Comparison of ENCODE assay signal across 8 cellular contexts in the genomic region with DNA sequence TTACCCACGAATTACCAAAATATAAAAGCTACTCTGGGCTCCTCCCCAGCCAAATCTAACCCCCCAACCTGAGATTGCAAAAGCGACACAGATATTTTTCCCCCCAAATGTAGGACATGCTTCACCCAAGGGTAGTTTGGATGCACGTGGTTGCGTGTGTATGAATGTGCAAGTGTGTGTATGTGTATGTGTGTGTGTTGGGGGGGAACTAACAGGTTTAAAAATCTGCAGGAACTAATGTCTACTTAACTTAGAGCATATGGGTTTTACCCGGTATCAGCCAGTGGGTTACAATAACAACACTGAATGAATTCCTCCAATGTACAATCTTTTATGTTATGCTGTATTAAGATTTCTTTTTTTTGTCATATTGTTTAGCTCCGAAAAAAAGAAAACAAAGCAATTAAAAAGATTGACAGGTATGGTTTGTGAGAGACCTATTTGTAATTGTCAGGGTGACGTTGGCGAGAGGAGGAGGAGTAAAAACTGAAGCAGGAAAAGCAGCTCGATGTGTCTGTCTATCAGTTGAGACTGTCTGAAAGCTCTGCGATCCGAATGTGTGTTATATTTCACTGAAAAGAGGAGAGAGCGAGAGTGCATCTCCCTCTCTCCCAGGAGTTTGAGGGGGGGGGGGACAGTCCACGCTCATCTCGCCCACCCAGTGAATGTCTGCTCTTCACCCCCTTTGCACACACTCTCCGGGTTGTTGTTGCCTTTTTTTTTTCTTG. TPM values are rescaled to one million over a fixed set of nuclear protein-coding genes. Genes with fewer than 3 reads are reported as not detected.
DNase-seq lines count a peak whose midpoint lies in the region; FAIRE-seq and TF ChIP-seq lines count a peak whose summit lies in the region.

A gene with protein sequence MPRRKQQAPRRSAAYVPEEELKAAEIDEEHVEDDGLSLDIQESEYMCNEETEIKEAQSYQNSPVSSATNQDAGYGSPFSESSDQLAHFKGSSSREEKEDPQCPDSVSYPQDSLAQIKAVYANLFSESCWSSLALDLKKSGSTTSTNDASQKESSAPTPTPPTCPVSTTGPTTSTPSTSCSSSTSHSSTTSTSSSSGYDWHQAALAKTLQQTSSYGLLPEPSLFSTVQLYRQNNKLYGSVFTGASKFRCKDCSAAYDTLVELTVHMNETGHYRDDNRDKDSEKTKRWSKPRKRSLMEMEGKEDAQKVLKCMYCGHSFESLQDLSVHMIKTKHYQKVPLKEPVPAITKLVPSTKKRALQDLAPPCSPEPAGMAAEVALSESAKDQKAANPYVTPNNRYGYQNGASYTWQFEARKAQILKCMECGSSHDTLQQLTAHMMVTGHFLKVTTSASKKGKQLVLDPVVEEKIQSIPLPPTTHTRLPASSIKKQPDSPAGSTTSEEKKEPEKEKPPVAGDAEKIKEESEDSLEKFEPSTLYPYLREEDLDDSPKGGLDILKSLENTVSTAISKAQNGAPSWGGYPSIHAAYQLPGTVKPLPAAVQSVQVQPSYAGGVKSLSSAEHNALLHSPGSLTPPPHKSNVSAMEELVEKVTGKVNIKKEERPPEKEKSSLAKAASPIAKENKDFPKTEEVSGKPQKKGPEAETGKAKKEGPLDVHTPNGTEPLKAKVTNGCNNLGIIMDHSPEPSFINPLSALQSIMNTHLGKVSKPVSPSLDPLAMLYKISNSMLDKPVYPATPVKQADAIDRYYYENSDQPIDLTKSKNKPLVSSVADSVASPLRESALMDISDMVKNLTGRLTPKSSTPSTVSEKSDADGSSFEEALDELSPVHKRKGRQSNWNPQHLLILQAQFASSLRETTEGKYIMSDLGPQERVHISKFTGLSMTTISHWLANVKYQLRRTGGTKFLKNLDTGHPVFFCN (N-terminal part only) (plus strand): TSS at position 524 of the 728 bp plus-strand sequence. CDS start 1,080 bp downstream, outside the sequence.

- CTCF ChIA-PET in activated naive CD4-positive, alpha-beta T cell treated with anti-CD3 and anti-CD28 coated beads for 36 hours (lab: Charles Lee), result interaction anchor here (0.7 to 2.9 kb wide), 5 partner anchors 15 to 198 kb away, joined by 3 to 7 read pairs (median 3); no protein-coding TSS in a partner anchor

- WGBS in urinary bladder, result 3% methylated on average over 15 of the region's 15 CpGs

- peaks cover 7% of the 10 kb centered on the region for H3K36me3 Mint-ChIP-seq in activated naive CD4-positive, alpha-beta T cell treated with anti-CD3 and anti-CD28 coated beads for 36 hours (ENCODE audit: low read depth)
- H3K36me3 Mint-ChIP-seq in nephron (ENCODE audit: low read depth), result peaks cover 7% of the 10 kb centered on the region

- intact Hi-C loops in activated naive CD4-positive, alpha-beta T cell treated with anti-CD3 and anti-CD28 coated beads for 36 hours (cut with micrococcal nuclease), result loop anchor here (1.0 to 10.0 kb wide), 7 partner anchors 139 to 1894 kb away; a partner anchor contains a TSS

- no peaks in the 10 kb centered on the region for H3K9me3 Mint-ChIP-seq in activated naive CD4-positive, alpha-beta T cell treated with anti-CD3 and anti-CD28 coated beads for 36 hours
- no peaks in the 10 kb centered on the region for H3K9me3 Mint-ChIP-seq in nephron

- no peak for FAIRE-seq in H54 (lab: Jason Lieb, UNC)

- peak; percentile 75 for DNase-seq in GDM1 (lab: John Stamatoyannopoulos, UW)
- peak; percentile 41 for DNase-seq in H54 (ENCODE audit: insufficient read length, low spot score)
- peak; percentile 80 for DNase-seq in LNCaP clone FGC (ENCODE audit: low read depth)
- peak; percentile 95 for DNase-seq in RKO (ENCODE audit: low spot score)
- DNase-seq in activated naive CD4-positive, alpha-beta T cell treated with anti-CD3 and anti-CD28 coated beads for 36 hours, result peak; percentile 82
- DNase-seq in foreskin fibroblast, result peak; percentile 87 to 94

- no peak for TF ChIP-seq CTCF in LNCaP clone FGC (IDR thresholded peaks at IDR 0.05; ENCODE audit: control insufficient read depth, extremely low read depth, insufficient read depth)
- TF ChIP-seq CTCF in foreskin fibroblast (IDR thresholded peaks at IDR 0.05; ENCODE audit: low read depth, low read length), result no peak
- TF ChIP-seq CTCF in nephron (IDR thresholded peaks at IDR 0.05; ENCODE audit: unreplicated experiment in 3 of 3), result no peak

- peaks cover 56% of the 10 kb centered on the region for H3K4me1 Mint-ChIP-seq in activated naive CD4-positive, alpha-beta T cell treated with anti-CD3 and anti-CD28 coated beads for 36 hours (ENCODE audit: low read depth)
- H3K4me1 Mint-ChIP-seq in nephron, result peaks cover 63% of the 10 kb centered on the region

- TF ChIP-seq POLR2A in H54 (IDR thresholded peaks at IDR 0.05; ENCODE audit: low read depth, low read length), result no peak; the same call in 1 of the 2 replicates

- peak within 1 kb of the TSS; percentile 93 for H3K27ac ChIP-seq in urinary bladder (ENCODE audit: low read depth)

- peaks cover 3% of the 10 kb centered on the region for H3K4me1 ChIP-seq in urinary bladder (ENCODE audit: insufficient read depth)

- peak within 1 kb of the TSS; percentile 97 for H3K4me3 Mint-ChIP-seq in activated naive CD4-positive, alpha-beta T cell treated with anti-CD3 and anti-CD28 coated beads for 36 hours
- peak within 1 kb of the TSS; percentile 98 to 99 (median 99) for H3K4me3 Mint-ChIP-seq in nephron

- H3K4me3 ChIP-seq in LNCaP clone FGC (ENCODE audit: low read depth, low read length), result peak within 1 kb of the TSS; percentile 86
- H3K4me3 ChIP-seq in foreskin fibroblast (ENCODE audit: low read depth in 1 of 2, low read length in 2 of 2), result peak within 1 kb of the TSS; percentile 96 to 98
- peak within 1 kb of the TSS; percentile 100 for H3K4me3 ChIP-seq in urinary bladder (ENCODE audit: low read depth, low read length)

- H3K27me3 Mint-ChIP-seq in activated naive CD4-positive, alpha-beta T cell treated with anti-CD3 and anti-CD28 coated beads for 36 hours (ENCODE audit: low read depth), result peaks cover 11% of the 10 kb centered on the region
- H3K27me3 Mint-ChIP-seq in nephron (ENCODE audit: low read depth), result peaks cover 2% of the 10 kb centered on the region

- peak within 1 kb of the TSS; percentile 98 for H3K27ac Mint-ChIP-seq in activated naive CD4-positive, alpha-beta T cell treated with anti-CD3 and anti-CD28 coated beads for 36 hours
- peak within 1 kb of the TSS; percentile 98 to 99 (median 98) for H3K27ac Mint-ChIP-seq in nephron

- no peaks in the 10 kb centered on the region for H3K36me3 ChIP-seq in urinary bladder (ENCODE audit: insufficient read depth)

RNA-seq across cellular contexts. Expression of the gene that starts here (rescaled TPM):
- 10 to 100 TPM; 13.8 to 14.3 TPM for total RNA-seq in activated naive CD4-positive, alpha-beta T cell treated with anti-CD3 and anti-CD28 coated beads for 36 hours
- total RNA-seq in urinary bladder, result 10.3 TPM
- polyA plus RNA-seq in urinary bladder, result 22.5 TPM

Comparison
In these comparisons a context has a peak if more than half of its experiments do, and no peak if none do; other contexts are left out.
1. Peak in every context shown above with its lines: DNase-seq, H3K4me3 ChIP-seq and H3K27ac ChIP-seq.
2. DNase-seq: peak in every context shown above with its lines; median percentile 95 in RKO; 90 in foreskin fibroblast; 82 in activated naive CD4-positive, alpha-beta T cell treated with anti-CD3 and anti-CD28 coated beads for 36 hours; 80 in LNCaP clone FGC; 75 in GDM1; 41 in H54.